ENCODE assay signal across 6 cellular contexts in the genomic region with DNA sequence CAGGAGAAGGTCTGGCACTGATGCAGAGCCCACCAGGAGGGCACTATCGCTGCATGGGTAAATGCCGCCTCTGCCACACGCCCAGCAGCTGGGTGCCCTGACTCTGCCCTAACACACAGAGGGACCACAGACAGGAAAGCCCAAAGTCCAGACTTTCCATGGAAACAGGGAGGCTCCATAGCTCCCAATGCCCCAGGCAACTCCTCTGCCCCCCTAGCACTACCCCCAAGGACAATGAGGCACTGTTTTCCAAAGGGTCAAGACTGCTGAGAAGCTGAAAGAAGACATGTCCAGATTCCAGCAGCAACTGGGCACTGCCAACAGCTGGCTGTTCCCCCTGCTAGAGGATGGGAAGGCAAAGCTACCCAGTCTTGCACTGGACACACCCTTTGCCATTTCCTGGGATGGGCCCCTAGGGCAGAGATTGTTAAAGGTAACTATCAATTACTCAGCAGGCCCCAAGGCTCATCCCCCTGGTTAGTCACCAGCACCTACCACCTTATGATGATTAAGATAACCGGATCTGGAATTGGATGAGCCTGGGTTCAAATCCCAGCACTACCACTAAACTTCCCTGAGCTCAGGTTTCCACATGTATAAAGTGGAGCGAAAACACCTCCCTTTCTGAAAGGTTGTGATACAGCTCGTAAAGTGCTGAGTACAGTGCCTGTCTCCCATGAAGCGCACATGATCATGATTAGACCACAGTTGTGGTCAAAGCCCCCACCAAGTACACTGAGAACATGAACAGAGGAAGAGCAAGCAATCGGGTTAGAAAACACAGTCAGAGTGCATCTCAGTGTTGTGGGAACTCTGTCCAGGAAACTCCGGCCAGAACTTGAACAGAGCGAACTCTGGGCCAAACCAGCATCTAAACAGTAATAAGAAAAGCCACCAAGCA. TPM values are rescaled to one million over a fixed set of nuclear protein-coding genes. Genes with fewer than 3 reads are reported as not detected.
DNase-seq lines count a peak whose midpoint lies in the region; ATAC-seq and TF ChIP-seq lines count a peak whose summit lies in the region.

No MANE protein-coding gene starts in this region.

- POLR2A ChIA-PET in HEK293T (lab: Yijun Ruan, JAX): interaction anchor here (1.5 to 9.4 kb wide), 4 partner anchors 9 to 61 kb away, joined by 7 to 139 read pairs (median 94); a partner anchor contains a TSS

- H3K4me3 ChIP-seq in coronary artery: peak overlapping the region; percentile 96
- peak overlapping the region; percentile 94 for H3K4me3 ChIP-seq in psoas muscle

- in situ Hi-C loops in KBM-7 (cut with MboI; ENCODE audit: low pct_unique_long_range_greater_than_20kb, low sequenced_read_pairs): no loop called here

- CTCF ChIA-PET in HEK293T (lab: Yijun Ruan, JAX): interaction anchor here (0.6 to 12.9 kb wide), 6 partner anchors 12 to 128 kb away, joined by 3 to 222 read pairs (median 4); a partner anchor contains a TSS

- ATAC-seq in psoas muscle: peak in 1 of 4 donors; percentile 3

- peaks cover 73% of the 10 kb centered on the region for H3K4me1 ChIP-seq in psoas muscle

- intact Hi-C loops in psoas muscle (cut with DNase I): loop anchor here in 1 of 2 donors (10.0 kb wide), 1 partner anchor 147 kb away; a partner anchor contains a TSS

- TF ChIP-seq CTCF in coronary artery (IDR thresholded peaks at IDR 0.05): no peak
- no peak for TF ChIP-seq CTCF in psoas muscle (IDR thresholded peaks at IDR 0.05)

- 42 to 50% (median 44%) methylated on average over 10 of the region's 10 CpGs for WGBS in psoas muscle, 3 donors

- peaks cover 2 to 8% of the 10 kb centered on the region in 2 donors for H3K36me3 ChIP-seq in psoas muscle (ENCODE audit: insufficient read depth in 1 of 2, low read depth in 1 of 2)

- H3K27ac ChIP-seq in coronary artery: peak overlapping the region; percentile 82 to 90
- peak overlapping the region; percentile 95 for H3K27ac ChIP-seq in psoas muscle

- no peaks in the 10 kb centered on the region for H3K27me3 ChIP-seq in psoas muscle (ENCODE audit: insufficient read depth in 3 of 3, low read length in 2 of 3)

- DNase-seq in KBM-7 (peak; percentile 39), coronary artery (ENCODE audit: low spot score) (no peak), psoas muscle (no peak), middle frontal gyrus (ENCODE audit: extremely low spot score, low spot score) (no peak), HEK293T (ENCODE audit: extremely low spot score) (no peak), NCI-H1105 treated with DMSO at 0.1 percent for 48 hours (lab: John Stamatoyannopoulos, UW) (no peak)

- no peaks in the 10 kb centered on the region for H3K9me3 ChIP-seq in psoas muscle

TF ChIP-seq in HEK293T, 16 proteins besides CTCF, POLR2A, EP300 and RAD21:
- TF ChIP-seq TARDBP (IDR thresholded peaks at IDR 0.05) (no peak), NFRKB (IDR thresholded peaks at IDR 0.05) (no peak), ELF4 (IDR thresholded peaks at IDR 0.05) (no peak), ZNF384 (IDR thresholded peaks at IDR 0.05) (no peak), L3MBTL2 (conservative IDR thresholded peaks at IDR 0.05) (no peak), FOXA1 (IDR thresholded peaks at IDR 0.05) (no peak), BHLHE40 (IDR thresholded peaks at IDR 0.05; ENCODE audit: borderline replicate concordance) (no peak), SP1 (IDR thresholded peaks at IDR 0.05) (no peak), CTBP1 (IDR thresholded peaks at IDR 0.05; ENCODE audit: borderline replicate concordance) (no peak), LEF1 (IDR thresholded peaks at IDR 0.05; ENCODE audit: borderline replicate concordance) (no peak), HDGF (IDR thresholded peaks at IDR 0.05; ENCODE audit: borderline replicate concordance) (no peak)
- TF ChIP-seq, protein P1, sequence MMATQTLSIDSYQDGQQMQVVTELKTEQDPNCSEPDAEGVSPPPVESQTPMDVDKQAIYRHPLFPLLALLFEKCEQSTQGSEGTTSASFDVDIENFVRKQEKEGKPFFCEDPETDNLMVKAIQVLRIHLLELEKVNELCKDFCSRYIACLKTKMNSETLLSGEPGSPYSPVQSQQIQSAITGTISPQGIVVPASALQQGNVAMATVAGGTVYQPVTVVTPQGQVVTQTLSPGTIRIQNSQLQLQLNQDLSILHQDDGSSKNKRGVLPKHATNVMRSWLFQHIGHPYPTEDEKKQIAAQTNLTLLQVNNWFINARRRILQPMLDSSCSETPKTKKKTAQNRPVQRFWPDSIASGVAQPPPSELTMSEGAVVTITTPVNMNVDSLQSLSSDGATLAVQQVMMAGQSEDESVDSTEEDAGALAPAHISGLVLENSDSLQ (IDR thresholded peaks at IDR 0.05): no peak

RNA-seq across cellular contexts. Expression of a gene that starts 3.3 kb away (rescaled TPM):
- 100 to 1,000 TPM in 2 of 4 donors, 10 to 100 TPM in 2; 67.6 to 166 (median 106) TPM for total RNA-seq in psoas muscle
- 100 to 1,000 TPM in 1 of 3 donors, 10 to 100 TPM in 2; 64.7 to 147 (median 96.2) TPM for polyA plus RNA-seq in psoas muscle

RNA-seq across cellular contexts. Expression of a gene that starts 29.5 kb away (rescaled TPM):
- total RNA-seq in psoas muscle: over 10,000 TPM in 3 of 4 donors, 1,000 to 10,000 TPM in 1; 9,511 to 17,387 (median 16,401) TPM
- polyA plus RNA-seq in psoas muscle: not detected

RNA-seq across cellular contexts. Expression of a gene that starts 30.8 kb away (rescaled TPM):
- 1,000 to 10,000 TPM; 1,144 to 3,144 (median 2,601) TPM for total RNA-seq in psoas muscle
- not detected for polyA plus RNA-seq in psoas muscle

RNA-seq across cellular contexts. Expression of a gene that starts 39.9 kb away (rescaled TPM):
- total RNA-seq in psoas muscle: 1 to 10 TPM; 2.3 to 7.7 (median 4.8) TPM
- polyA plus RNA-seq in psoas muscle: 10 to 100 TPM in 1 of 3 donors, 1 to 10 TPM in 2; 3.4 to 10.7 (median 5.4) TPM
